In the genomic region with DNA sequence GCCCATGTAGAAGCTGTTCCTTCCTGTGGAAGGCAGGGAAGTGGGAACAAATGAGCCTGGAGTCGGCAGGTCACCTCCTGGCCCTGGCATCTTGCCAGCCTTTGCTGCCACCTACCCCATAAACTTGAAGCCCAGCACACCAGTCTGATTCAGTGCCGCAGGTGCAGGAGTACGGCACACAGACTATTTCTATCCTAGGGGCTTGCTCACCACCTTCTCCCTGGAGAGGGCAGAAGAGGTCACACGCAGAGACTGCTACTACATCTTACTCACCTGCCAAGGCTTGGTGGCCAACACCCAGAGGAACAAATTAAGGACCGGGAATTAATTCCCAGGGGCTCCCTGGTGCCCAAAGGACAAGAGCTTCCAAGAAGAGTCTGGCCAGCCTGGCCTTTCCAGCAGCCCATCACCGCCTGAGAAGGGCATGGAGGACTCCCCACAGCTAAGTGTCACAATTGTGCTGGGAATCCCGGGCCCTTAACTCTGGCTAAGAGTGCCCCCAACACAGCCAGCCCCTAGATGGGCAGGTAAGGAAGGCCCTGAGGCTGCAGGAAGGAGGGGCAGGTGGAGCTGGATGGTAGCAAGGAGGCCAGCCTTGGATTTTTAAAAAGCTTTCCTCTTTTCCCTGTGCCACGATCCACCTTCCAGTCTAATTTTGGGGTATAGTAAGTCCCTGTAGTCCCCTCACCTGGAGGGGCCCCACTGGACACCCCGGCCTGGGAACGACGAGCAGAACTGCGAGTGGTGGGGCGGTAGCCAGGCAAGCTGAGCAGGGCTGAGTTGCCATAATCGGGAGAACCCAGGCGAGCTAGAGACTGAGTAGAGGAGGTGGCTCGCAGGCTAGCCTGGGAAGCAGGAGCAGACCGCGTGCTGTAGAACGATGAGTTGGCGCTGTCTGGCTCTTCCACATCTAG, we compare ENCODE assay signal across 1 cellular context.
TF ChIP-seq lines count a peak whose summit lies in the region.

No MANE protein-coding gene starts in this region.

TF ChIP-seq in H1, 55 proteins besides CTCF, POLR2A, EP300 and RAD21:
- TF ChIP-seq POLR2AphosphoS5 (IDR thresholded peaks at IDR 0.05; ENCODE audit: low read depth, low read length), result peak; percentile 48; the same call in 1 of the 2 replicates
- no peak for TF ChIP-seq CBX8 (IDR thresholded peaks at IDR 0.05; ENCODE audit: borderline replicate concordance, low read depth, low read length)
